13 cellular contexts compared by ENCODE assay signal in the genomic region with DNA sequence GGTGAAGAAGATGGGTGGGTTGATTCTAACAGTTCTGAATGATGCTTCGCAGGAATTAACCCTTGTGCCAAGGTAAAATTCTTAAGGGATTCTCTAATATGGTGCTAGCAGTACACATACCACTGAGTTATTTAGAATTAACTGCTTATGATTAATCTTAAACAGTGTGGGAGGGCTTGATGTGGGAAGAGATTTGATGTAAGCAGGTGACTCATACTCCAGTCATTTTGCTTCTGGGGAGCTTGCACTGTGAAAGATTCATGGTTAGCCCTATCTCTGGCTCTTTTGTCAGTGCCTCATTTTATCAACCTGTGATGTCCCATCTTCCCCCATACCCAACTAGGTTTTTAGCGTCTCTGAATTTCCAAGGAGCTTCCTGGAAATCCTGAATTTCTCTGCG.
DNase-seq lines count a peak whose midpoint lies in the region; ATAC-seq and TF ChIP-seq lines count a peak whose summit lies in the region.
"Had no signal": no experiment of that assay in that cellular context is flagged by ENCODE, and none has a peak within 500 bp of the region (broad histone marks: within the 10 kb centered on the region; RNA-seq: fewer than 3 reads in every experiment).

No MANE protein-coding gene starts in this region.

- H3K9me3 ChIP-seq in prostate gland, result no peaks in the 10 kb centered on the region
- H3K9me3 ChIP-seq: esophagus muscularis mucosa, right atrium auricular region, thoracic aorta had no signal

- H3K4me3 ChIP-seq in brain microvascular endothelial cell (ENCODE audit: low read depth, low read length) (no peak overlapping the region), prostate gland (no peak overlapping the region)
- H3K4me3 ChIP-seq: cardiac muscle cell, esophagus muscularis mucosa, right atrium auricular region, thoracic aorta had no signal

- H3K27ac ChIP-seq in brain microvascular endothelial cell (no peak overlapping the region), prostate gland (no peak overlapping the region)
- H3K27ac ChIP-seq: cardiac muscle cell, esophagus muscularis mucosa, right atrium auricular region, thoracic aorta had no signal

- no peaks in the 10 kb centered on the region for H3K4me1 ChIP-seq in prostate gland (replicated peaks)
- H3K4me1 ChIP-seq: esophagus muscularis mucosa, right atrium auricular region had no signal

- intact Hi-C loops in prostate gland (cut with DNase I), result no loop called here

- TF ChIP-seq POLR2A in prostate gland (IDR thresholded peaks at IDR 0.05), result no peak

- peak; percentile 47 for DNase-seq in EH (ENCODE audit: low read depth)
- peak; percentile 84 for DNase-seq in M059J (ENCODE audit: low read depth)
- DNase-seq in brain microvascular endothelial cell, result peak; percentile 11
- peak; percentile 48 for DNase-seq in putamen (ENCODE audit: low spot score)
- DNase-seq in germinal center (ENCODE audit: low spot score), result no peak
- no peak for DNase-seq in prostate gland (ENCODE audit: low spot score)
- DNase-seq in GM13976 (ENCODE audit: low spot score), result no peak
- DNase-seq: KG1 had no signal

- ATAC-seq in HG02885 (IDR thresholded peaks at IDR 0.05; ENCODE audit: poor library complexity, unreplicated experiment), result no peak

- H3K27me3 ChIP-seq in brain microvascular endothelial cell (replicated peaks), result no peaks in the 10 kb centered on the region
- no peaks in the 10 kb centered on the region for H3K27me3 ChIP-seq in prostate gland (replicated peaks; ENCODE audit: insufficient read depth)
- H3K27me3 ChIP-seq: right atrium auricular region had no signal

- 91% methylated on average over 3 of the region's 3 CpGs for WGBS in prostate gland

- in situ Hi-C loops in brain microvascular endothelial cell (cut with HindIII; ENCODE audit: low pct_ligation_motif_present, low sequenced_read_pairs), result no loop called here
- in situ Hi-C loops in GM13976 (cut with MboI; ENCODE audit: low sequenced_read_pairs, unreplicated experiment), result no loop called here

- H3K36me3 ChIP-seq in brain microvascular endothelial cell (replicated peaks), result no peaks in the 10 kb centered on the region
- no peaks in the 10 kb centered on the region for H3K36me3 ChIP-seq in prostate gland
- H3K36me3 ChIP-seq: cardiac muscle cell, esophagus muscularis mucosa, right atrium auricular region, thoracic aorta had no signal

- TF ChIP-seq CTCF in brain microvascular endothelial cell (IDR thresholded peaks at IDR 0.05; ENCODE audit: low read depth, low read length, missing control alignments), result no peak
- TF ChIP-seq CTCF in prostate gland (IDR thresholded peaks at IDR 0.05), result no peak
- TF ChIP-seq CTCF in GM13976 (IDR thresholded peaks at IDR 0.05; ENCODE audit: borderline replicate concordance, control extremely low read depth, extremely low read depth, insufficient read depth, missing control alignments), result no peak

Comparison
In these comparisons a context has a peak if more than half of its experiments do, and no peak if none do; other contexts are left out.
1. DNase-seq: peak in EH (single experiment), M059J (single experiment), brain microvascular endothelial cell (single experiment) and putamen (single experiment); none in germinal center (single experiment), prostate gland (single experiment) and GM13976 (single experiment).